Comparison of ENCODE assay signal across 8 cellular contexts in genomic region chr20:58891076-58891685, GRCh38. TPM values are rescaled to one million over a fixed set of nuclear protein-coding genes. Genes with fewer than 3 reads are reported as not detected.
A peak's percentile ranks its signal among the peaks of the same experiment; 100 is the strongest.
DNase-seq lines count a peak whose midpoint lies in the region; ATAC-seq and TF ChIP-seq lines count a peak whose summit lies in the region.

No MANE protein-coding gene starts in this region.

- H3K36me3 Mint-ChIP-seq in CD8-positive, alpha-beta T cell: peaks cover 25% of the 10 kb centered on the region

- peak; percentile 23 for ATAC-seq in CD8-positive, alpha-beta T cell
- peak; percentile 13 for ATAC-seq in GM21528 (IDR thresholded peaks at IDR 0.05; ENCODE audit: low FRiP score, unreplicated experiment)
- peak; percentile 68 for ATAC-seq in left lobe of liver
- ATAC-seq in HG03342 (IDR thresholded peaks at IDR 0.05; ENCODE audit: unreplicated experiment): no peak

- intact Hi-C loops in CD8-positive, alpha-beta T cell (cut with DNase I, micrococcal nuclease): loop anchor here (1.0 to 10.0 kb wide), 5 partner anchors 141 to 1499 kb away; partner anchors contain the start of genes ATP5F1E (in 1 of the 2), RAB22A (in 1 of the 2), RBM38 (in 1 of the 2) and SYCP2 (in 1 of the 2)

- no peaks in the 10 kb centered on the region for H3K27me3 Mint-ChIP-seq in CD8-positive, alpha-beta T cell (ENCODE audit: low read depth)

- CTCF ChIA-PET in CD8-positive, alpha-beta T cell (lab: Charles Lee): no interaction called here

- H3K4me3 ChIP-seq in CD8-positive, alpha-beta T cell (ENCODE audit: low read depth, low read length): peak overlapping the region; percentile 85
- H3K4me3 ChIP-seq in NB4 (ENCODE audit: low read depth, low read length): peak overlapping the region; percentile 75

- H3K4me1 ChIP-seq in CD8-positive, alpha-beta T cell (ENCODE audit: insufficient read depth, low read length): peaks cover 39% of the 10 kb centered on the region

- POLR2A ChIA-PET in CD8-positive, alpha-beta T cell (lab: Charles Lee): interaction anchor here (0.9 to 2.4 kb wide), 9 partner anchors 12 to 261 kb away, joined by 3 to 8 read pairs (median 4); partner anchors contain the start of genes ATP5F1E, NELFCD and PRELID3B

- DNase-seq in CD8-positive, alpha-beta T cell: peak; percentile 59 to 87 (median 74)
- peak; percentile 87 for DNase-seq in NB4 (ENCODE audit: low read depth)
- DNase-seq in activated CD4-positive, alpha-beta T cell treated with anti-CD3 and anti-CD28 coated beads for 1 hour: peak; percentile 65
- peak; percentile 60 for DNase-seq in cerebellar cortex (ENCODE audit: low spot score)
- DNase-seq in left lobe of liver (ENCODE audit: low spot score): peak; percentile 73
- peak; percentile 67 for DNase-seq in stimulated activated CD4-positive, alpha-beta T cell treated with anti-CD3 and anti-CD28 coated beads, Interleukin-2, amount 100 ng/mL, for 4 hours (ENCODE audit: low read depth)

- TF ChIP-seq CTCF in CD8-positive, alpha-beta T cell (IDR thresholded peaks at IDR 0.05): no peak
- TF ChIP-seq CTCF in NB4 (IDR thresholded peaks at IDR 0.05; ENCODE audit: low read depth, low read length): no peak

- H3K4me1 Mint-ChIP-seq in CD8-positive, alpha-beta T cell (ENCODE audit: low read depth): peaks cover 55% of the 10 kb centered on the region

- H3K27me3 ChIP-seq in CD8-positive, alpha-beta T cell (ENCODE audit: insufficient read depth, low read length): no peaks in the 10 kb centered on the region

- H3K27ac Mint-ChIP-seq in CD8-positive, alpha-beta T cell: no peak overlapping the region

- no peak overlapping the region for H3K4me3 Mint-ChIP-seq in CD8-positive, alpha-beta T cell

- H3K36me3 ChIP-seq in CD8-positive, alpha-beta T cell (ENCODE audit: insufficient read depth, low read length): no peaks in the 10 kb centered on the region

- peak; percentile 53 for TF ChIP-seq POLR2A in NB4 (IDR thresholded peaks at IDR 0.05; ENCODE audit: extremely low read depth, insufficient read length)

- peak overlapping the region; percentile 95 for H3K27ac ChIP-seq in CD8-positive, alpha-beta T cell (ENCODE audit: low read depth, low read length)

- no peaks in the 10 kb centered on the region for H3K9me3 ChIP-seq in CD8-positive, alpha-beta T cell (ENCODE audit: low read length)

- no peaks in the 10 kb centered on the region for H3K9me3 Mint-ChIP-seq in CD8-positive, alpha-beta T cell

RNA-seq across cellular contexts. Expression of gene GNAS, which starts 38.7 kb away (rescaled TPM):
- 1,000 to 10,000 TPM; 1,064 to 1,097 TPM for total RNA-seq in CD8-positive, alpha-beta T cell
- total RNA-seq in left lobe of liver: 305 TPM

RNA-seq across cellular contexts. Expression of gene GNAS-AS1, which starts 40.5 kb away (rescaled TPM):
- total RNA-seq in CD8-positive, alpha-beta T cell: under 1 TPM in 1 of 2 experiments, not detected in 1; 0.28 TPM
- total RNA-seq in left lobe of liver: 0.35 TPM
